14 cellular contexts compared by ENCODE assay signal in genomic region chr14:69046468-69046867, GRCh38.
DNase-seq lines count a peak whose midpoint lies in the region; ATAC-seq, FAIRE-seq and TF ChIP-seq lines count a peak whose summit lies in the region.
"Had no signal": no experiment of that assay in that cellular context is flagged by ENCODE, and none has a peak within 500 bp of the region (broad histone marks: within the 10 kb centered on the region; RNA-seq: fewer than 3 reads in every experiment).

No MANE protein-coding gene starts in this region.

- H3K9me3 ChIP-seq in Peyer's patch (no peaks in the 10 kb centered on the region), H1 (ENCODE audit: insufficient read depth in 2 of 2, low read depth in 1 of 2, low read length in 1 of 2) (no peaks in the 10 kb centered on the region), testis (no peaks in the 10 kb centered on the region)
- H3K9me3 ChIP-seq: body of pancreas had no signal

- peak overlapping the region in 1 of 2 experiments; percentile 15; a peak in 1 of 4 replicates for H3K4me2 ChIP-seq in H1 (ENCODE audit: insufficient read depth in 1 of 2, low read depth in 2 of 2, low read length in 2 of 2)

- no peaks in the 10 kb centered on the region for H3K27me3 Mint-ChIP-seq in mesothelial cell of epicardium (ENCODE audit: low read depth)
- H3K27me3 Mint-ChIP-seq in stimulated activated memory B cell treated with anti-CD40 and anti-IgM and Interleukin-4, amounts not matched to agents 10 μg/mL and 1 μg/mL and 100 μg/mL, for 72 hours, result peaks cover 32% of the 10 kb centered on the region

- H3K36me3 ChIP-seq in Peyer's patch, result no peaks in the 10 kb centered on the region
- no peaks in the 10 kb centered on the region for H3K36me3 ChIP-seq in H1 (ENCODE audit: control insufficient read depth in 2 of 4, insufficient read depth in 4 of 4, low read length in 3 of 4)
- H3K36me3 ChIP-seq in testis (ENCODE audit: low read depth, missing control alignments), result no peaks in the 10 kb centered on the region

- TF ChIP-seq CTCF in Peyer's patch (IDR thresholded peaks at IDR 0.05) (no peak), H1 (IDR thresholded peaks at IDR 0.05; ENCODE audit: control extremely low read depth in 1 of 3, insufficient read depth in 1 of 3, low read depth in 1 of 3, low read length in 3 of 3) (no peak), mesothelial cell of epicardium (IDR thresholded peaks at IDR 0.05; ENCODE audit: unreplicated experiment) (no peak), testis (IDR thresholded peaks at IDR 0.05) (no peak)

- 0 out of 2 replicates have a peak overlapping the region, but pooled peaks have one; percentile 62 for H2BK12ac ChIP-seq in H1 (ENCODE audit: low read depth, low read length)

- no peaks in the 10 kb centered on the region for H4K20me1 ChIP-seq in H1 (replicated peaks in 1 of 2; ENCODE audit: control insufficient read depth in 1 of 2, insufficient read depth in 2 of 2, low read length in 2 of 2)

- no peak overlapping the region for H3K4ac ChIP-seq in H1 (replicated peaks; ENCODE audit: insufficient read length, low read depth, low read length)

- intact Hi-C loops in testis (cut with DNase I; ENCODE audit: low total_unique reads), result no loop called here

- 98% methylated on average over 7 of the region's 7 CpGs; no CpG with 5 or more reads in 1 of the 2 experiments for WGBS in H1 (ENCODE audit: extremely low coverage in 1 of 2, insufficient coverage in 1 of 2, insufficient read length in 1 of 2, insufficient replicate concordance in 2 of 2, low coverage in 1 of 2, low lambda C conversion rate in 2 of 2, missing lambda C conversion rate in 1 of 2), 2 experiments
- 40 to 42% methylated on average over 7 of the region's 7 CpGs for WGBS in testis, 2 donors

- H2BK120ac ChIP-seq in H1 (replicated peaks; ENCODE audit: low read depth, low read length), result no peak overlapping the region

- H4K91ac ChIP-seq in H1 (replicated peaks; ENCODE audit: insufficient read length, low read length), result no peak overlapping the region

- H3K23me2 ChIP-seq in H1 (ENCODE audit: low read depth, low read length), result no peaks in the 10 kb centered on the region

- H3K9me3 Mint-ChIP-seq in mesothelial cell of epicardium, result no peaks in the 10 kb centered on the region
- no peaks in the 10 kb centered on the region for H3K9me3 Mint-ChIP-seq in stimulated activated memory B cell treated with anti-CD40 and anti-IgM and Interleukin-4, amounts not matched to agents 10 μg/mL and 1 μg/mL and 100 μg/mL, for 72 hours

- peak overlapping the region; percentile 44; the same call in 1 of the 2 replicates for H2BK20ac ChIP-seq in H1 (ENCODE audit: low read length)

- no peak overlapping the region for H2BK5ac ChIP-seq in H1 (ENCODE audit: low read depth, low read length)

- 0 out of 2 replicates have a peak overlapping the region, but pooled peaks have one; percentile 6 for H3K18ac ChIP-seq in H1 (ENCODE audit: extremely low read depth, low read length)

- H3K27me3 ChIP-seq in Peyer's patch (no peaks in the 10 kb centered on the region), H1 (replicated peaks in 1 of 4; ENCODE audit: control insufficient read depth in 3 of 4, extremely low read depth in 1 of 4, insufficient read depth in 3 of 4, low read length in 3 of 4) (no peaks in the 10 kb centered on the region; a peak in 1 of 7 replicates), testis (no peaks in the 10 kb centered on the region)
- H3K27me3 ChIP-seq: body of pancreas had no signal

- peaks cover 0 to 56% (median 10%) of the 10 kb centered on the region in 4 donors for H3K4me1 ChIP-seq in Peyer's patch
- H3K4me1 ChIP-seq in H1 (replicated peaks in 1 of 4; ENCODE audit: control insufficient read depth in 3 of 4, insufficient read depth in 4 of 4, low read length in 3 of 4), result peaks cover 13 to 42% (median 23%) of the 10 kb centered on the region in 4 experiments
- H3K4me1 ChIP-seq in testis, result peaks cover 74% of the 10 kb centered on the region

- 0 out of 2 replicates have a peak overlapping the region, but pooled peaks have one; percentile 46 for H2AK5ac ChIP-seq in H1 (ENCODE audit: low read depth, low read length)

- no peak overlapping the region for H3K4me3 Mint-ChIP-seq in mesothelial cell of epicardium
- no peak overlapping the region for H3K4me3 Mint-ChIP-seq in stimulated activated memory B cell treated with anti-CD40 and anti-IgM and Interleukin-4, amounts not matched to agents 10 μg/mL and 1 μg/mL and 100 μg/mL, for 72 hours

- H4K5ac ChIP-seq in H1 (ENCODE audit: insufficient read length, low read depth, low read length), result no peak overlapping the region

- DNase-seq in Peyer's patch (no peak), H1 (ENCODE audit: low read depth in 1 of 2, low spot score in 2 of 2) (no peak), mesothelial cell of epicardium (ENCODE audit: low spot score in 2 of 2, unreplicated experiment in 2 of 2) (no peak), testis (no peak)
- DNase-seq in stimulated activated CD4-positive, alpha-beta T cell treated with anti-CD3 and anti-CD28 coated beads, Interleukin-4, amount 100 ng/mL, for 24 hours, result no peak
- DNase-seq in stimulated activated CD4-positive, alpha-beta T cell treated with anti-CD3 and anti-CD28 coated beads, Interleukin-12 subunit alpha, Interleukin-12 subunit beta, amount 100 ng/mL, for 4 hours, result no peak
- no peak for DNase-seq in activated naive CD4-positive, alpha-beta T cell treated with anti-CD3 and anti-CD28 coated beads, Interleukin-2, amount 50 U/mL, for 16 hours
- DNase-seq: DND-41, hypothalamus, NCI-H526 treated with DMSO at 0.1 percent for 48 hours, T-helper 1 cell had no signal

- no peak overlapping the region for H3K9ac ChIP-seq in H1 (replicated peaks in 1 of 4; ENCODE audit: extremely low read depth in 1 of 4, low read depth in 3 of 4, low read length in 3 of 4)
- H3K9ac ChIP-seq: parathyroid adenoma had no signal

- no peak for ATAC-seq in stimulated activated memory B cell treated with anti-CD40 and anti-IgM and Interleukin-4, amounts not matched to agents 10 μg/mL and 1 μg/mL and 100 μg/mL, for 72 hours
- ATAC-seq: body of pancreas had no signal

- no peak for TF ChIP-seq EP300 in H1 (IDR thresholded peaks at IDR 0.05; ENCODE audit: borderline replicate concordance in 1 of 2, low read depth in 2 of 2, low read length in 2 of 2)

- no peak overlapping the region for H2BK15ac ChIP-seq in H1 (ENCODE audit: low read length)

- peaks cover 66% of the 10 kb centered on the region for H3K4me1 Mint-ChIP-seq in mesothelial cell of epicardium
- H3K4me1 Mint-ChIP-seq in stimulated activated memory B cell treated with anti-CD40 and anti-IgM and Interleukin-4, amounts not matched to agents 10 μg/mL and 1 μg/mL and 100 μg/mL, for 72 hours, result peaks cover 10% of the 10 kb centered on the region

- H2AFZ ChIP-seq in H1 (ENCODE audit: low read length), result no peak overlapping the region
- H2AFZ ChIP-seq: parathyroid adenoma had no signal

- no peak for TF ChIP-seq POLR2A in Peyer's patch (IDR thresholded peaks at IDR 0.05)
- no peak for TF ChIP-seq POLR2A in H1 (IDR thresholded peaks at IDR 0.05; ENCODE audit: control extremely low read depth in 1 of 2, low read depth in 2 of 2, low read length in 2 of 2)
- TF ChIP-seq POLR2A in testis (IDR thresholded peaks at IDR 0.05), result no peak

- H3K14ac ChIP-seq in H1 (ENCODE audit: insufficient read length), result no peak overlapping the region

- H3K56ac ChIP-seq in H1 (replicated peaks; ENCODE audit: insufficient read length, low read depth, low read length), result no peak overlapping the region

- H3K4me3 ChIP-seq in Peyer's patch (no peak overlapping the region), H1 (ENCODE audit: extremely low read depth in 1 of 4, insufficient read depth in 2 of 4, low read depth in 3 of 4, low read length in 4 of 4) (no peak overlapping the region), testis (no peak overlapping the region)
- H3K4me3 ChIP-seq: body of pancreas had no signal

- CTCF ChIA-PET in H1 (lab: Charles Lee; ENCODE audit: partially characterized antibody), result interaction anchor here (1.0 to 4.9 kb wide), 6 partner anchors 8 to 135 kb away, joined by 4 to 17 read pairs (median 7); no protein-coding TSS in a partner anchor

- no peak for FAIRE-seq in H1 (lab: Jason Lieb, UNC)

- no peaks in the 10 kb centered on the region for H3K36me3 Mint-ChIP-seq in mesothelial cell of epicardium
- no peaks in the 10 kb centered on the region for H3K36me3 Mint-ChIP-seq in stimulated activated memory B cell treated with anti-CD40 and anti-IgM and Interleukin-4, amounts not matched to agents 10 μg/mL and 1 μg/mL and 100 μg/mL, for 72 hours

- POLR2A ChIA-PET in H1 (lab: Charles Lee; ENCODE audit: partially characterized antibody), result interaction anchor here (1.4 to 1.7 kb wide), 3 partner anchors 9 to 11 kb away, joined by 3 to 5 read pairs (median 3); no protein-coding TSS in a partner anchor

- H3K27ac ChIP-seq in Peyer's patch (peak overlapping the region; percentile 13 to 69 (median 44)), H1 (ENCODE audit: low read depth, low read length) (no peak overlapping the region), testis (peak overlapping the region; percentile 56 to 63)
- H3K27ac ChIP-seq: parathyroid adenoma had no signal

- TF ChIP-seq RAD21 in H1 (IDR thresholded peaks at IDR 0.05 in 1 of 2, conservative IDR thresholded peaks at IDR 0.05 in 1 of 2; ENCODE audit: low read depth in 2 of 2, low read length in 2 of 2), result no peak

- no peak overlapping the region for H4K8ac ChIP-seq in H1 (ENCODE audit: extremely low read depth, insufficient read depth, low read length)

- no peaks in the 10 kb centered on the region for H3K79me1 ChIP-seq in H1 (ENCODE audit: low read depth, low read length)

- no peak overlapping the region for H3K23ac ChIP-seq in H1 (ENCODE audit: insufficient read length)

- peak overlapping the region; percentile 86 for H3K27ac Mint-ChIP-seq in mesothelial cell of epicardium
- no peak overlapping the region for H3K27ac Mint-ChIP-seq in stimulated activated memory B cell treated with anti-CD40 and anti-IgM and Interleukin-4, amounts not matched to agents 10 μg/mL and 1 μg/mL and 100 μg/mL, for 72 hours

- no peaks in the 10 kb centered on the region for H3K79me2 ChIP-seq in H1 (ENCODE audit: control insufficient read depth in 1 of 2, insufficient read depth in 2 of 2, low read length in 2 of 2)
- H3K79me2 ChIP-seq: parathyroid adenoma had no signal

TF ChIP-seq in H1, 55 proteins besides CTCF, POLR2A, EP300 and RAD21 (continues in another document):
- no peak for TF ChIP-seq SUZ12 (IDR thresholded peaks at IDR 0.05; ENCODE audit: low read length)
- TF ChIP-seq SP4 (IDR thresholded peaks at IDR 0.05; ENCODE audit: low read length), result no peak
- no peak for TF ChIP-seq EZH2 (IDR thresholded peaks at IDR 0.05; ENCODE audit: low read depth, low read length, severe bottlenecking)
- no peak for TF ChIP-seq SP1 (IDR thresholded peaks at IDR 0.05; ENCODE audit: low read depth, low read length)
- TF ChIP-seq JUND (IDR thresholded peaks at IDR 0.05; ENCODE audit: low read length), result no peak
- TF ChIP-seq POU5F1 (IDR thresholded peaks at IDR 0.05; ENCODE audit: low read depth, low read length), result no peak
- TF ChIP-seq FOSL1 (IDR thresholded peaks at IDR 0.05; ENCODE audit: insufficient read depth, low read depth, low read length), result no peak
- no peak for TF ChIP-seq KDM5A (IDR thresholded peaks at IDR 0.05; ENCODE audit: low read length)
- no peak for TF ChIP-seq EGR1 (IDR thresholded peaks at IDR 0.05; ENCODE audit: borderline replicate concordance, low read depth, low read length)
- TF ChIP-seq NRF1 (IDR thresholded peaks at IDR 0.05; ENCODE audit: low read depth, low read length), result no peak
